ENCODE assay signal across 30 cellular contexts in the genomic region with DNA sequence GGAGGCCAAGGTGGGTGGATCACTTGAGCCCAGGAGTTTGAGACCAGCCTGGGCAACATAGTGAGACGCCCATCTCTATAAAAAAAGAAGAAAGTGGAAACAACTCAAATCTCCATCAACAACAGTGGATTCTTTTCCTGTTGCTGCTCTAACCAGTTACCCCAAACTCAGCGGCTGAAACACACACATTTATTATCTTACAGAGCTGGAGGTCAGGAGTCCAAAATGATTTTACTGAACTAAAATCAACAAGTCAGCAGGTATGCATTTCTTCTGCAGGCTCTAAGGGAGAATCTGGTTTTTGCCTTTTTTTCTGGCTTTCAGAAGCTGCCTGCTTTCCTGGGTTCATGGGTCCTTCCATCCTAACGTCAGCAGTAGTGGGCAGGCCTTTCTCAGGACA. TPM values are rescaled to one million over a fixed set of nuclear protein-coding genes. Genes with fewer than 3 reads are reported as not detected.
"Had no signal": no experiment of that assay in that cellular context is flagged by ENCODE, and none has a peak within 500 bp of the region (broad histone marks: within the 10 kb centered on the region; RNA-seq: fewer than 3 reads in every experiment).

No MANE protein-coding gene starts in this region.

- H3K27me3 ChIP-seq: left lung, tibial nerve, upper lobe of right lung had no signal

- H3K27ac ChIP-seq: left lung, lower lobe of right lung, parathyroid adenoma, psoas muscle, tibial nerve, upper lobe of right lung had no signal

- H3K36me3 ChIP-seq: left lung, lower lobe of right lung, tibial nerve, upper lobe of right lung had no signal

- H3K4me3 ChIP-seq: left lung, lower lobe of right lung, psoas muscle, smooth muscle cell, tibial nerve, upper lobe of right lung had no signal

- H3K79me2 ChIP-seq: parathyroid adenoma had no signal

- H3K9me3 ChIP-seq: left lung, lower lobe of right lung, psoas muscle, tibial nerve, upper lobe of right lung had no signal

- H3K4me2 ChIP-seq: smooth muscle cell had no signal

- H3K4me1 ChIP-seq: lower lobe of right lung, parathyroid adenoma, psoas muscle, upper lobe of right lung had no signal

- H2AFZ ChIP-seq: parathyroid adenoma had no signal

- ATAC-seq: left cardiac atrium; left lung; lower lobe of right lung; naive thymus-derived CD8-positive, alpha-beta T cell; psoas muscle; sciatic nerve; stimulated activated memory B cell treated with anti-CD40 and anti-IgM and Interleukin-4, amounts not matched to agents 10 μg/mL and 1 μg/mL and 100 μg/mL, for 72 hours; stimulated activated naive CD8-positive, alpha-beta T cell treated with anti-CD3 and anti-CD28 coated beads, Interleukin-15, amount 100 ng/mL, for 72 hours; upper lobe of right lung had no signal

- DNase-seq: head of caudate nucleus; hippocampal formation; kidney glomerular epithelial cell; left cardiac atrium; left lung; lower lobe of right lung; mammary epithelial cell; mesenchymal stem cell; naive thymus-derived CD8-positive, alpha-beta T cell; nucleus accumbens; psoas muscle; stimulated activated CD4-positive, alpha-beta T cell treated with anti-CD3 and anti-CD28 coated beads, Interleukin-1b, Interleukin-23, amount 100 ng/mL, for 48 hours; stimulated activated CD4-positive, alpha-beta T cell treated with anti-CD3 and anti-CD28 coated beads, Interleukin-2, amount 100 ng/mL, for 48 hours; stimulated activated CD4-positive, alpha-beta T cell treated with anti-CD3 and anti-CD28 coated beads, Interleukin-4, amount 100 ng/mL, for 4 hours; stimulated activated CD8-positive, alpha-beta memory T cell treated with anti-CD3 and anti-CD28 coated beads, Interleukin-4, amount 100 ng/mL, for 48 hours; stimulated activated naive CD4-positive, alpha-beta T cell treated with Interleukin-2 at 50 U/mL for 16 hours; stimulated activated naive CD8-positive, alpha-beta T cell treated with anti-CD3 and anti-CD28 coated beads, Interleukin-15, amount 100 ng/mL, for 72 hours; substantia nigra; upper lobe of right lung had no signal

- FAIRE-seq: keratinocyte, urothelium cell line had no signal

- H3K9ac ChIP-seq: parathyroid adenoma had no signal

RNA-seq across cellular contexts. Expression of a gene that starts 27.1 kb away (rescaled TPM):
- total RNA-seq: left cardiac atrium; left lung; liver; lower lobe of right lung; mammary epithelial cell; naive thymus-derived CD8-positive, alpha-beta T cell; posterior vena cava; sciatic nerve; smooth muscle cell; temporal lobe; tibial nerve; upper lobe of right lung had no signal
- polyA plus RNA-seq: keratinocyte; liver; mammary epithelial cell; naive thymus-derived CD8-positive, alpha-beta T cell; smooth muscle cell; thymus had no signal
